ENCODE assay signal across 28 cellular contexts in the genomic region with DNA sequence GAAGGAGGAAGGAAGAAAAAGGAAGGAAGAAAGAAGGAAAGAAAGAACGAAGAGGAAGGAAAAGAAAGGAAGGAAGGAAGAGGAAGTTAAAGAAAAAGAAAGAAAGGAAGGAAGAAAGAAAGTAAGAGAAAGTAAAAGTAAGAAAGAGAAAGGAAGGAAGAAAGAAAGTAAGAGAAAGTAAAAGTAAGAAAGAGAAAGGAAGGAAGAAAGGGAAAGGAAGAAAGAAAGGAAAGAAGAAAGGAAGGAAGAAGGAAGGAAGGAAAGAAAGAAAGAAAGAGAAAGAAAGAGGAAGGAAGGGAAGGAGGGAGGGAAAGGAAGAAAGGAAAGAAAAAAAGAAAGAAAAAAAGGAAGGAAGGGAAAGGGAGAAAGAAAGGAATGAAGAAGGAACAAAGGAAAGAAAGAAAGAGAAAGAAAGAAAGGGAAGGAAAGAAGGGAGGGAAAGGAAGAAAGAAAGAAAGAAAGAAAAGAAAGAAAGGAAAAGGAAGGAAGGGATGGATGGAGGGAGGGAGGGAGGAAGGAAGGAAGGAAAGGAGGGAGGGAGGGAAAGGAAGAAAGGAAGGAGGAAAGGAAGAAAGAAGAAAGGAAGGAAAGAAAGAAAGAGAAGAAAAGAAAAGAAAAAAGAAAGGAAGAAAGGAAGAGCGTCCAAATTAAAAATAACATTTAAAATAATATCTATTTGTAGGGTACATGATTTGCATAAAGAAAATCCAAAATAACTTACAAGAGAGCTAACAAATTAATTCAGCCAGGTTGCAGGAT.
"Had no signal": no experiment of that assay in that cellular context is flagged by ENCODE, and none has a peak within 500 bp of the region (broad histone marks: within the 10 kb centered on the region; RNA-seq: fewer than 3 reads in every experiment).

No MANE protein-coding gene starts in this region.

- H3K27me3 ChIP-seq: colonic mucosa, esophagus squamous epithelium, gastrocnemius medialis, heart right ventricle, left lung had no signal

- FAIRE-seq: endometrium, islet of Langerhans, keratinocyte had no signal

- H3K4me1 ChIP-seq: colonic mucosa, esophagus squamous epithelium, gastrocnemius medialis, heart right ventricle, left lung, lower lobe of right lung had no signal

- H3K4me3 Mint-ChIP-seq: dendritic cell treated with granulocyte-macrophage colony-stimulating factor and Interleukin-4, amounts not matched to agents 40 ng/mL and 50 ng/mL, for 4 days; effector memory CD8-positive, alpha-beta T cell; endodermal cell; mesothelial cell of epicardium; naive B cell had no signal

- H3K9me3 ChIP-seq: colonic mucosa, esophagus squamous epithelium, gastrocnemius medialis, mucosa of descending colon had no signal

- H3K27me3 Mint-ChIP-seq: dendritic cell treated with granulocyte-macrophage colony-stimulating factor and Interleukin-4, amounts not matched to agents 40 ng/mL and 50 ng/mL, for 4 days; effector memory CD8-positive, alpha-beta T cell; naive B cell had no signal

- H3K27ac Mint-ChIP-seq: dendritic cell treated with granulocyte-macrophage colony-stimulating factor and Interleukin-4, amounts not matched to agents 40 ng/mL and 50 ng/mL, for 4 days; effector memory CD8-positive, alpha-beta T cell; endodermal cell; mesothelial cell of epicardium; naive B cell had no signal

- ATAC-seq: effector memory CD8-positive, alpha-beta T cell; esophagus mucosa; gastrocnemius medialis; heart right ventricle; left cardiac atrium; left lung; left ventricle myocardium superior; lower lobe of right lung; mucosa of descending colon had no signal

- DNase-seq: colonic mucosa; cortex of kidney; effector CD8-positive, alpha-beta T cell; effector memory CD8-positive, alpha-beta T cell; endodermal cell; erythroblast; esophagus squamous epithelium; foreskin fibroblast; foreskin melanocyte; gastrocnemius medialis; glutamatergic neuron; head of caudate nucleus; heart right ventricle; hippocampal formation; left cardiac atrium; left lung; left ventricle myocardium superior; lower lobe of right lung; mesenchymal stem cell; mucosa of descending colon; naive B cell had no signal

- H3K4me1 Mint-ChIP-seq: endodermal cell, mesothelial cell of epicardium, naive B cell had no signal

- H3K4me3 ChIP-seq: colonic mucosa, esophagus squamous epithelium, gastrocnemius medialis, heart right ventricle, left lung, lower lobe of right lung, mucosa of descending colon had no signal

- H3K27ac ChIP-seq: colonic mucosa, epithelial cell of prostate, esophagus squamous epithelium, gastrocnemius medialis, heart right ventricle, left lung, lower lobe of right lung had no signal

- H3K36me3 ChIP-seq: colonic mucosa, esophagus squamous epithelium, gastrocnemius medialis, heart right ventricle, left lung, lower lobe of right lung had no signal

- H3K9me3 Mint-ChIP-seq: endodermal cell had no signal
